In the genomic region with DNA sequence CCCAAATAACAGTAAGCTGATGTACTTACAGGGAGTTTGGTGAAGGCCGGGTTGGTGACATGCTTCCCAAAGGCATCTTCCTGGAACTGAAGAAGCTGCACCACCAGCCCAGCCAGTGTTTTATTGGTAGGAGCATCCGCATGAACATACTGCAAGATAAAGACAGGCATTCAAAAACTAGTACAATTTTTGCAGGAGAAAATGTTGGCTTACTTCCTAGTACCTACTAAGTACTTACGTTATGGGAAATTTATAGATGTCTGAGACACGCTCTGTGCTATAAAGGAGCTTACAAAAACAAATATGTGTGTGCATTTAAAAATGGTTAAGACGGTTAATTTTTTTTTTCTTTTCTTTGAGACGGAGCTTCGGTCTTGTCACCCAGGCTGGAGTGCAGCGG, we compare ENCODE assay signal across 22 cellular contexts.
"Had no signal": no experiment of that assay in that cellular context is flagged by ENCODE, and none has a peak within 500 bp of the region (broad histone marks: within the 10 kb centered on the region; RNA-seq: fewer than 3 reads in every experiment).

No MANE protein-coding gene starts in this region.

- H3K27ac Mint-ChIP-seq: endodermal cell; stimulated activated memory B cell treated with anti-CD40 and anti-IgM and Interleukin-4, amounts not matched to agents 10 μg/mL and 1 μg/mL and 100 μg/mL, for 72 hours; stimulated activated naive CD8-positive, alpha-beta T cell treated with anti-CD3 and anti-CD28 coated beads, Interleukin-15, Interleukin-2, amounts not matched to agents 100 ng/mL and 50 ng/mL, for 24 hours had no signal

- FAIRE-seq: endothelial cell of umbilical vein had no signal

- H3K27me3 ChIP-seq: foreskin keratinocyte, neutrophil, testis, tibial nerve had no signal

- H3K4me1 ChIP-seq: foreskin keratinocyte, testis had no signal

- H3K4me3 Mint-ChIP-seq: endodermal cell; naive thymus-derived CD4-positive, alpha-beta T cell; stimulated activated memory B cell treated with anti-CD40 and anti-IgM and Interleukin-4, amounts not matched to agents 10 μg/mL and 1 μg/mL and 100 μg/mL, for 72 hours; stimulated activated naive CD8-positive, alpha-beta T cell treated with anti-CD3 and anti-CD28 coated beads, Interleukin-15, Interleukin-2, amounts not matched to agents 100 ng/mL and 50 ng/mL, for 24 hours had no signal

- H3K9me3 Mint-ChIP-seq: endodermal cell; naive thymus-derived CD4-positive, alpha-beta T cell; stimulated activated memory B cell treated with anti-CD40 and anti-IgM and Interleukin-4, amounts not matched to agents 10 μg/mL and 1 μg/mL and 100 μg/mL, for 72 hours; stimulated activated naive CD8-positive, alpha-beta T cell treated with anti-CD3 and anti-CD28 coated beads, Interleukin-15, Interleukin-2, amounts not matched to agents 100 ng/mL and 50 ng/mL, for 24 hours had no signal

- H3K4me3 ChIP-seq: coronary artery, lung, testis, tibial nerve had no signal

- H3K27ac ChIP-seq: coronary artery, foreskin keratinocyte, neutrophil, testis, tibial nerve had no signal

- DNase-seq: effector CD4-positive, alpha-beta T cell; endodermal cell; erythroblast; foreskin keratinocyte; head of caudate nucleus; hippocampal formation; left colon; left ventricle myocardium superior; mesendoderm; naive thymus-derived CD4-positive, alpha-beta T cell; right cardiac atrium; stimulated activated CD4-positive, alpha-beta T cell treated with anti-CD3 and anti-CD28 coated beads, Interleukin-15, amount 100 ng/mL, for 24 hours; stimulated activated CD4-positive, alpha-beta T cell treated with anti-CD3 and anti-CD28 coated beads, Interleukin-1b, Interleukin-23, amount 100 ng/mL, for 48 hours; stimulated activated CD4-positive, alpha-beta T cell treated with anti-CD3 and anti-CD28 coated beads, Interleukin-4, amount 100 ng/mL, for 24 hours; testis had no signal

- ATAC-seq: foreskin keratinocyte; left colon; left ventricle myocardium superior; naive thymus-derived CD4-positive, alpha-beta T cell; right cardiac atrium; stimulated activated memory B cell treated with anti-CD40 and anti-IgM and Interleukin-4, amounts not matched to agents 10 μg/mL and 1 μg/mL and 100 μg/mL, for 72 hours had no signal

- H3K4me1 Mint-ChIP-seq: endodermal cell had no signal

- H3K9me3 ChIP-seq: neutrophil, testis, tibial nerve had no signal

- H3K27me3 Mint-ChIP-seq: naive thymus-derived CD4-positive, alpha-beta T cell; stimulated activated memory B cell treated with anti-CD40 and anti-IgM and Interleukin-4, amounts not matched to agents 10 μg/mL and 1 μg/mL and 100 μg/mL, for 72 hours; stimulated activated naive CD8-positive, alpha-beta T cell treated with anti-CD3 and anti-CD28 coated beads, Interleukin-15, Interleukin-2, amounts not matched to agents 100 ng/mL and 50 ng/mL, for 24 hours had no signal
